In the genomic region with DNA sequence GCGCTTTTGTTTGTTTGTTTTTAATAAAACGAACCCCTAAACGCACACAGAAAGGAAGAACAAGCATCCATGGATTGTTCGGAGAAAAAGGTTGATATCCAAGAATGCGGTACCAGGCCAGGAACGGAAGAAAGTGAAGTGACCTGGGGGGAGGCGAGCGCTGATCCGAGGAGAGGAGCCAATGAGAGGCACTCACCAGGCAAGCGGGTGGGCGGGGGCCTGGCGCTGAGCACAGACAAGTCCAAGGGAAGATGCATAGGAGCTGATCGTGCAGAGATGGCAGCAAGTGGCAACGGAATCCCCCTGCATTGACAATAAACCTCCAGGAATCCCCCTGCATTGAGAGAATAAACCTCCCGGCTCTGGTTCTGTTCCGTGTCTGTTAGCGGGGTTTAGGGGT, we compare ENCODE assay signal across 21 cellular contexts. TPM values are rescaled to one million over a fixed set of nuclear protein-coding genes. Genes with fewer than 3 reads are reported as not detected.
DNase-seq lines count a peak whose midpoint lies in the region; ATAC-seq, FAIRE-seq and TF ChIP-seq lines count a peak whose summit lies in the region.
"Had no signal": no experiment of that assay in that cellular context is flagged by ENCODE, and none has a peak within 500 bp of the region (broad histone marks: within the 10 kb centered on the region; RNA-seq: fewer than 3 reads in every experiment).

No MANE protein-coding gene starts in this region.

- no peak overlapping the region for H3K4me3 ChIP-seq in left ventricle myocardium inferior
- no peak overlapping the region for H3K4me3 ChIP-seq in kidney (ENCODE audit: low read length in 2 of 2)
- no peak overlapping the region for H3K4me3 ChIP-seq in upper lobe of right lung
- no peak overlapping the region for H3K4me3 ChIP-seq in BE2C (ENCODE audit: low read depth, low read length)

- TF ChIP-seq CTCF in left ventricle myocardium inferior (IDR thresholded peaks at IDR 0.05; ENCODE audit: borderline replicate concordance) (no peak), kidney (IDR thresholded peaks at IDR 0.05; ENCODE audit: borderline replicate concordance, extremely low read depth, insufficient read depth) (no peak), upper lobe of right lung (IDR thresholded peaks at IDR 0.05) (no peak), BE2C (IDR thresholded peaks at IDR 0.05; ENCODE audit: low read depth, low read length) (no peak)

- intact Hi-C loops in cardiac septum (cut with DNase I) (no loop called here), left ventricle myocardium inferior (cut with micrococcal nuclease) (no loop called here), kidney (cut with DNase I) (no loop called here), posterior vena cava (cut with DNase I) (no loop called here), upper lobe of right lung (cut with DNase I) (no loop called here), sciatic nerve (cut with DNase I) (no loop called here)

- H3K36me3 ChIP-seq in left ventricle myocardium inferior = no peaks in the 10 kb centered on the region
- no peaks in the 10 kb centered on the region for H3K36me3 ChIP-seq in kidney (ENCODE audit: control insufficient read depth in 1 of 2, insufficient read depth in 2 of 2, low read length in 2 of 2)
- H3K36me3 ChIP-seq in upper lobe of right lung = no peaks in the 10 kb centered on the region
- H3K36me3 ChIP-seq in BE2C = no peaks in the 10 kb centered on the region

- in situ Hi-C loops in G401 (cut with HindIII; ENCODE audit: low sequenced_read_pairs) = no loop called here

- H3K4me1 ChIP-seq in left ventricle myocardium inferior = no peaks in the 10 kb centered on the region
- no peaks in the 10 kb centered on the region for H3K4me1 ChIP-seq in kidney (ENCODE audit: control insufficient read depth in 1 of 2, insufficient read depth in 1 of 2, low read depth in 1 of 2, low read length in 2 of 2)
- H3K4me1 ChIP-seq in upper lobe of right lung = no peaks in the 10 kb centered on the region
- H3K4me1 ChIP-seq in BE2C = no peaks in the 10 kb centered on the region
- H3K4me1 ChIP-seq: Caco-2 had no signal

- no peak overlapping the region for H3K9ac ChIP-seq in kidney (ENCODE audit: low read length in 2 of 2)

- no peak for FAIRE-seq in kidney (lab: Jason Lieb, UNC)
- FAIRE-seq: D721Med, GM12892, GM18507, HepG2 had no signal

- peak; percentile 35 for DNase-seq in cardiac septum (ENCODE audit: low spot score)
- no peak for DNase-seq in left ventricle myocardium inferior
- DNase-seq in kidney = peak; percentile 56
- peak; percentile 66 for DNase-seq in posterior vena cava (ENCODE audit: low spot score)
- peak; percentile 47 for DNase-seq in upper lobe of right lung
- DNase-seq in G401 (ENCODE audit: low spot score) = no peak
- DNase-seq in BE2C = no peak
- DNase-seq in sciatic nerve (ENCODE audit: low spot score) = no peak
- DNase-seq: Caco-2, GDM1, GOT3 had no signal

- H3K27me3 ChIP-seq in left ventricle myocardium inferior (ENCODE audit: low read depth) = peaks cover 73% of the 10 kb centered on the region
- peaks cover 11% of the 10 kb centered on the region for H3K27me3 ChIP-seq in upper lobe of right lung
- peaks cover 5% of the 10 kb centered on the region; the same call in 1 of the 2 replicates for H3K27me3 ChIP-seq in BE2C

- ATAC-seq in upper lobe of right lung (no peak), sciatic nerve (no peak)

- H3K9me3 ChIP-seq in left ventricle myocardium inferior (replicated peaks) (no peaks in the 10 kb centered on the region), kidney (ENCODE audit: control insufficient read depth in 1 of 2, low read length in 2 of 2) (no peaks in the 10 kb centered on the region), upper lobe of right lung (no peaks in the 10 kb centered on the region), BE2C (no peaks in the 10 kb centered on the region)
- H3K9me3 ChIP-seq: Caco-2 had no signal

- H3K27ac ChIP-seq in left ventricle myocardium inferior (replicated peaks) (no peak overlapping the region), kidney (ENCODE audit: low read depth in 2 of 2, low read length in 2 of 2) (no peak overlapping the region), upper lobe of right lung (no peak overlapping the region)
- H3K27ac ChIP-seq: C4-2B had no signal

RNA-seq across cellular contexts. Expression of a gene that starts 8.4 kb away (rescaled TPM):
- total RNA-seq in cardiac septum = not detected
- not detected for total RNA-seq in left ventricle myocardium inferior
- total RNA-seq in kidney = not detected
- polyA plus RNA-seq in kidney (ENCODE audit: insufficient read depth, low read depth, low replicate concordance) = not detected
- not detected for total RNA-seq in posterior vena cava
- total RNA-seq in upper lobe of right lung = not detected
- not detected in 2 replicates for total RNA-seq in G401 (2014; rRNA removed; shearing (Covaris generic))
- polyA plus RNA-seq in BE2C (2012; ENCODE audit: insufficient read depth, insufficient read length, low read depth) = not detected
- not detected for total RNA-seq in sciatic nerve
- total RNA-seq: A172; Caco-2; CD4-positive, alpha-beta T cell; H9; HepG2 had no signal
- polyA plus RNA-seq: BJ, HepG2, IgD-negative memory B cell had no signal

RNA-seq across cellular contexts. Expression of a gene that starts 36.9 kb away (rescaled TPM):
- 4.6 TPM for total RNA-seq in cardiac septum
- 6.3 TPM for total RNA-seq in left ventricle myocardium inferior
- 21.6 TPM for total RNA-seq in kidney
- 7.9 TPM for polyA plus RNA-seq in kidney (ENCODE audit: insufficient read depth, low read depth, low replicate concordance)
- total RNA-seq in posterior vena cava = 10 to 100 TPM; 14.2 to 19.9 TPM
- total RNA-seq in upper lobe of right lung = 27.4 TPM
- total RNA-seq in G401 (2014; rRNA removed; shearing (Covaris generic)) = not detected in 2 replicates
- polyA plus RNA-seq in BE2C (2012; ENCODE audit: insufficient read depth, insufficient read length, low read depth) = 7.4 TPM
- 23.2 TPM for total RNA-seq in sciatic nerve
- total RNA-seq: HepG2 had no signal
- polyA plus RNA-seq: HepG2 had no signal

Comparison
In these comparisons a context has a peak if more than half of its experiments do, and no peak if none do; other contexts are left out.
1. DNase-seq: peak in cardiac septum (single experiment), kidney (single experiment), posterior vena cava (single experiment) and upper lobe of right lung (single experiment); none in left ventricle myocardium inferior (single experiment), G401 (single experiment), BE2C (single experiment) and sciatic nerve (single experiment).